ENCODE assay signal across 10 cellular contexts in the genomic region with DNA sequence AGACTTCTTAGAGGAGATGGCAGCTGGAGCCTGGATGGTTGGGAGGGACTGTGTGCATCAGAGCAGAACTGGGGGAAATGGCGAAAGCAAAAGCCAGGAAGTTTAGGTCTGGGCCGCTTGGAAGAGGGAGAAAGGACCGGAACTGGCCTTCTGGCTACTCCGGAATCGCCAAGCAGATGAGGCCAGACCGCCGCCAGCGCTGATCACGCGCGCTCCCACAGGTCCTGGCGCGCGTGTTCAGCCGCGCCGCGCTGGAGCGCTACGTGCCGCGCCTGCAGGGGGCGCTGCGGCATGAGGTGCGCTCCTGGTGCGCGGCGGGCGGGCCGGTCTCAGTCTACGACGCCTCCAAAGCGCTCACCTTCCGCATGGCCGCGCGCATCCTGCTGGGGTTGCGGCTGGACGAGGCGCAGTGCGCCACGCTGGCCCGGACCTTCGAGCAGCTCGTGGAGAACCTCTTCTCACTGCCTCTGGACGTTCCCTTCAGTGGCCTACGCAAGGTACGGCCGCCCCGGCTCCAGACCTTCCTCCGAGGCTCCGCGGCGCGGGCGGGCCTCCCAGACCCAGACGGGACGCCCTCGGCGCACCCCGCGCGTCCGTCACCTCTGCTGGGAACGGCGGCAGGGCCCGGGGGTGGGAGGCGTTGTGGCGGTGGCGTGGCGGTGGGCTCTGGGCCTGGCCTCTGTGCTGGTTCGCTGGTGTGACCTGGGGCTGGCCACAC. TPM values are rescaled to one million over a fixed set of nuclear protein-coding genes. Genes with fewer than 3 reads are reported as not detected.
DNase-seq lines count a peak whose midpoint lies in the region; ATAC-seq and TF ChIP-seq lines count a peak whose summit lies in the region.
"Had no signal": no experiment of that assay in that cellular context is flagged by ENCODE, and none has a peak within 500 bp of the region (broad histone marks: within the 10 kb centered on the region; RNA-seq: fewer than 3 reads in every experiment).

No MANE protein-coding gene starts in this region.

- H3K27ac Mint-ChIP-seq in brain: no peak overlapping the region

- H3K27me3 ChIP-seq in DOHH2 (ENCODE audit: control insufficient read depth, low read length) (peaks cover 12% of the 10 kb centered on the region), kidney epithelial cell (ENCODE audit: control insufficient read depth, insufficient read depth, low read length) (peaks cover 82% of the 10 kb centered on the region)

- no peaks in the 10 kb centered on the region for H3K79me2 ChIP-seq in DOHH2 (ENCODE audit: control insufficient read depth, low read length)

- no peaks in the 10 kb centered on the region for H3K9me2 ChIP-seq in DOHH2 (replicated peaks; ENCODE audit: control insufficient read depth, low read length)

- H3K9me3 Mint-ChIP-seq in brain: peaks cover 3 to 25% (median 8%) of the 10 kb centered on the region in 5 experiments

- peaks cover 5% of the 10 kb centered on the region; the same call in 1 of the 2 replicates for H3K4me1 ChIP-seq in DOHH2 (ENCODE audit: control insufficient read depth, low read length)

- H3K9me3 ChIP-seq in DOHH2 (ENCODE audit: control insufficient read depth, insufficient read depth, low read length): no peaks in the 10 kb centered on the region

- H3K4me3 Mint-ChIP-seq in brain: peak overlapping the region; percentile 76 to 86 (median 83)

- H3K4me3 ChIP-seq in DOHH2 (ENCODE audit: low read length) (peak overlapping the region; percentile 27; the same call in 1 of the 2 replicates), kidney epithelial cell (ENCODE audit: low read depth, low read length) (peak overlapping the region; percentile 37)

- H4K20me1 ChIP-seq in DOHH2 (ENCODE audit: control insufficient read depth, insufficient read depth, low read depth, low read length): no peaks in the 10 kb centered on the region

- peak overlapping the region; percentile 51 for H3K4me2 ChIP-seq in DOHH2 (ENCODE audit: low read length)

- H3K27ac ChIP-seq in DOHH2 (ENCODE audit: low read depth, low read length): no peak overlapping the region

- DNase-seq in HS-5 (ENCODE audit: low read depth) (peak; percentile 10), kidney epithelial cell (ENCODE audit: low read depth) (no peak), DMS 273 (lab: John Stamatoyannopoulos, UW; ENCODE audit: unreplicated experiment) (no peak)
- DNase-seq in stimulated activated CD4-positive, alpha-beta T cell treated with anti-CD3 and anti-CD28 coated beads, Interleukin-4, amount 100 ng/mL, for 48 hours (ENCODE audit: low read depth in 2 of 2): peak; percentile 42 to 59

- H3K36me3 ChIP-seq in DOHH2 (ENCODE audit: control insufficient read depth, low read length): no peaks in the 10 kb centered on the region
- H3K36me3 ChIP-seq in kidney epithelial cell (ENCODE audit: control insufficient read depth, insufficient read depth, low read length): no peaks in the 10 kb centered on the region

- peak; percentile 54 for TF ChIP-seq CTCF in DOHH2 (IDR thresholded peaks at IDR 0.05; ENCODE audit: low read depth, low read length, poor library complexity, severe bottlenecking)
- peak; percentile 47 to 75 for TF ChIP-seq CTCF in brain (conservative IDR thresholded peaks at IDR 0.05)
- peak; percentile 22 for TF ChIP-seq CTCF in kidney epithelial cell (IDR thresholded peaks at IDR 0.05; ENCODE audit: insufficient read depth, low read length, poor library complexity, severe bottlenecking)

- no peaks in the 10 kb centered on the region for H3F3A ChIP-seq in DOHH2 (ENCODE audit: control insufficient read depth, insufficient read depth)

- H3K36me3 Mint-ChIP-seq in brain: peaks cover 36% of the 10 kb centered on the region

- ATAC-seq in HG02588 (IDR thresholded peaks at IDR 0.05; ENCODE audit: unreplicated experiment): no peak
- no peak for ATAC-seq in GM21737 (IDR thresholded peaks at IDR 0.05; ENCODE audit: unreplicated experiment)

- peaks cover 91% of the 10 kb centered on the region for H3K27me3 Mint-ChIP-seq in brain

- peaks cover 9% of the 10 kb centered on the region for H3K4me1 Mint-ChIP-seq in brain

RNA-seq across cellular contexts. Expression of gene CYP26C1, which starts 2.1 kb away (rescaled TPM):
- not detected for polyA plus RNA-seq in brain (ENCODE audit: insufficient read depth, low read depth, low replicate concordance)
- 0.17 and 0.41 TPM in 2 replicates for total RNA-seq in kidney epithelial cell
- total RNA-seq: LHCN-M2, myocyte had no signal

RNA-seq across cellular contexts. Expression of gene CYP26A1, which starts 11.0 kb away (rescaled TPM):
- 0.27 TPM for polyA plus RNA-seq in brain (ENCODE audit: insufficient read depth, low read depth, low replicate concordance)
- 0.14 TPM in 1 of 2 replicates, not detected in the other for total RNA-seq in kidney epithelial cell
- total RNA-seq: myocyte had no signal

Comparison
In these comparisons a context has a peak if more than half of its experiments do, and no peak if none do; other contexts are left out.
1. DNase-seq: peak in HS-5 (single experiment) and stimulated activated CD4-positive, alpha-beta T cell treated with anti-CD3 and anti-CD28 coated beads, Interleukin-4, amount 100 ng/mL, for 48 hours (2 of 2); none in kidney epithelial cell (single experiment) and DMS 273 (single experiment).
2. Peak in every context shown above with its lines, with median percentiles within 50 percentile points of each other: CTCF ChIP-seq.